Comparison of ENCODE assay signal across 32 cellular contexts in genomic region chr21:33189237-33189636, GRCh38. TPM values are rescaled to one million over a fixed set of nuclear protein-coding genes. Genes with fewer than 3 reads are reported as not detected.
DNase-seq lines count a peak whose midpoint lies in the region; ATAC-seq and TF ChIP-seq lines count a peak whose summit lies in the region.
"Had no signal": no experiment of that assay in that cellular context is flagged by ENCODE, and none has a peak within 500 bp of the region (broad histone marks: within the 10 kb centered on the region; RNA-seq: fewer than 3 reads in every experiment).

No MANE protein-coding gene starts in this region.

- no peaks in the 10 kb centered on the region for H4K20me1 ChIP-seq in OCI-LY3 (ENCODE audit: insufficient read depth, low read length)

- H3K4me1 Mint-ChIP-seq in CD4-positive, CD25-positive, alpha-beta regulatory T cell = peaks cover 18 to 62% (median 39%) of the 10 kb centered on the region in 4 donors
- H3K4me1 Mint-ChIP-seq: neural crest cell had no signal

- H3K4me1 ChIP-seq in CD4-positive, CD25-positive, alpha-beta regulatory T cell (ENCODE audit: control insufficient read depth, insufficient read depth, low read length, poor library complexity, severe bottlenecking) = peaks cover 40% of the 10 kb centered on the region
- H3K4me1 ChIP-seq in OCI-LY3 (ENCODE audit: low read length) = peaks cover 10% of the 10 kb centered on the region
- H3K4me1 ChIP-seq: ascending aorta, colonic mucosa, HAP-1, pancreas had no signal

- H2AFZ ChIP-seq in OCI-LY3 (ENCODE audit: low read depth, low read length) = no peak overlapping the region
- H2AFZ ChIP-seq: hepatocyte had no signal

- peak overlapping the region in 2 of 3 donors; percentile 29 to 70 for H3K27ac Mint-ChIP-seq in CD4-positive, CD25-positive, alpha-beta regulatory T cell
- H3K27ac Mint-ChIP-seq: activated CD8-positive, alpha-beta memory T cell treated with anti-CD3 and anti-CD28 coated beads, Interleukin-2, amount 10 ng/mL, durations not matched to agents 7 days and 5 days; stimulated activated memory B cell treated with anti-CD40 and anti-IgM and Interleukin-4, amounts not matched to agents 10 μg/mL and 1 μg/mL and 100 μg/mL, for 72 hours had no signal

- peak overlapping the region; percentile 6; the same call in 1 of the 2 replicates for H3K4me2 ChIP-seq in OCI-LY3 (ENCODE audit: low read length)
- H3K4me2 ChIP-seq: hepatocyte had no signal

- peaks cover 8% of the 10 kb centered on the region for H3K27me3 Mint-ChIP-seq in CD4-positive, CD25-positive, alpha-beta regulatory T cell

- H3K9me3 ChIP-seq in CD4-positive, CD25-positive, alpha-beta regulatory T cell (ENCODE audit: control insufficient read depth in 2 of 2, low read length in 2 of 2) = no peaks in the 10 kb centered on the region
- H3K9me3 ChIP-seq in OCI-LY3 (ENCODE audit: insufficient read depth, low read length) = no peaks in the 10 kb centered on the region
- H3K9me3 ChIP-seq: ascending aorta, colonic mucosa, pancreas had no signal

- H3K27me3 ChIP-seq in CD4-positive, CD25-positive, alpha-beta regulatory T cell (ENCODE audit: control insufficient read depth, insufficient read depth, low read length) = peaks cover 3% of the 10 kb centered on the region
- peaks cover 34% of the 10 kb centered on the region for H3K27me3 ChIP-seq in OCI-LY3 (ENCODE audit: low read depth, low read length)
- H3K27me3 ChIP-seq: ascending aorta, cardiac muscle cell, colonic mucosa, pancreas had no signal

- no peak for TF ChIP-seq CTCF in OCI-LY3 (IDR thresholded peaks at IDR 0.05; ENCODE audit: low read depth, low read length)

- H3K9ac ChIP-seq in OCI-LY3 (ENCODE audit: low read length) = no peak overlapping the region

- H3K79me2 ChIP-seq in OCI-LY3 (ENCODE audit: low read length) = no peaks in the 10 kb centered on the region
- H3K79me2 ChIP-seq: hepatocyte had no signal

- DNase-seq in DMS79 treated with DMSO at 0.1 percent for 48 hours (lab: John Stamatoyannopoulos, UW) (peak; percentile 8), DMS79 (lab: John Stamatoyannopoulos, UW) (no peak), NCI-H2029 treated with DMSO at 0.1 percent for 48 hours (lab: John Stamatoyannopoulos, UW) (peak; percentile 52), HUDEP-2 (lab: John Stamatoyannopoulos, UW; ENCODE audit: unreplicated experiment in 76 of 76) (no peak), epidermal melanocyte (ENCODE audit: insufficient read length, low spot score) (no peak)
- no peak for DNase-seq in CD4-positive, CD25-positive, alpha-beta regulatory T cell
- DNase-seq: activated CD4-positive, alpha-beta T cell treated with anti-CD3 and anti-CD28 coated beads, Interleukin-2, amount 50 U/mL, for 4 hours; activated CD8-positive, alpha-beta memory T cell treated with anti-CD3 and anti-CD28 coated beads, Interleukin-2, amount 10 ng/mL, durations not matched to agents 7 days and 5 days; activated T-cell treated with anti-CD3 and anti-CD28 coated beads, Interleukin-2, amount 50 U/mL, for 48 hours; colonic mucosa; effector CD4-positive, alpha-beta T cell; left colon; mesenchymal stem cell; MM.1S; NCI-H1436; NCI-H446; NK-92 treated with Interleukin-12 subunit alpha and Interleukin-12 subunit beta, amount 100 ng/mL, for 24 hours; pancreas; retina; T-helper 2 cell had no signal

- peaks cover 0 to 6% (median 0%) of the 10 kb centered on the region in 7 donors for H3K9me3 Mint-ChIP-seq in CD4-positive, CD25-positive, alpha-beta regulatory T cell

- no peaks in the 10 kb centered on the region for H3K36me3 ChIP-seq in CD4-positive, CD25-positive, alpha-beta regulatory T cell (ENCODE audit: control insufficient read depth, insufficient read depth, low read length)
- no peaks in the 10 kb centered on the region for H3K36me3 ChIP-seq in OCI-LY3 (replicated peaks; ENCODE audit: low read depth, low read length)
- H3K36me3 ChIP-seq: ascending aorta, cardiac muscle cell, colonic mucosa, HAP-1, pancreas had no signal

- no peak for ATAC-seq in CD4-positive, CD25-positive, alpha-beta regulatory T cell (ENCODE audit: low read depth in 2 of 2)
- no peak for ATAC-seq in HG02798 (IDR thresholded peaks at IDR 0.05; ENCODE audit: poor library complexity, unreplicated experiment)
- ATAC-seq: activated CD8-positive, alpha-beta memory T cell treated with anti-CD3 and anti-CD28 coated beads, Interleukin-2, amount 10 ng/mL, durations not matched to agents 7 days and 5 days; left colon; Panc1; stimulated activated memory B cell treated with anti-CD40 and anti-IgM and Interleukin-4, amounts not matched to agents 10 μg/mL and 1 μg/mL and 100 μg/mL, for 72 hours had no signal

- no peak overlapping the region for H3K4me3 Mint-ChIP-seq in CD4-positive, CD25-positive, alpha-beta regulatory T cell
- H3K4me3 Mint-ChIP-seq: activated CD8-positive, alpha-beta memory T cell treated with anti-CD3 and anti-CD28 coated beads, Interleukin-2, amount 10 ng/mL, durations not matched to agents 7 days and 5 days; neural crest cell; stimulated activated memory B cell treated with anti-CD40 and anti-IgM and Interleukin-4, amounts not matched to agents 10 μg/mL and 1 μg/mL and 100 μg/mL, for 72 hours had no signal

- no peak overlapping the region for H3K27ac ChIP-seq in CD4-positive, CD25-positive, alpha-beta regulatory T cell (ENCODE audit: insufficient read depth, low read length, poor library complexity, severe bottlenecking)
- no peak overlapping the region for H3K27ac ChIP-seq in OCI-LY3 (ENCODE audit: low read length)
- H3K27ac ChIP-seq: 22Rv1, ascending aorta, cardiac muscle cell, colonic mucosa, epithelial cell of prostate, hepatocyte, pancreas, skin epidermis had no signal

- no peak overlapping the region for H3K4me3 ChIP-seq in CD4-positive, CD25-positive, alpha-beta regulatory T cell (ENCODE audit: low read depth, low read length)
- no peak overlapping the region for H3K4me3 ChIP-seq in OCI-LY3 (ENCODE audit: low read length)
- H3K4me3 ChIP-seq: ascending aorta, cardiac muscle cell, colonic mucosa, HAP-1, hepatocyte, pancreas, skin epidermis had no signal

- no peaks in the 10 kb centered on the region for H3K36me3 Mint-ChIP-seq in CD4-positive, CD25-positive, alpha-beta regulatory T cell
- H3K36me3 Mint-ChIP-seq: stimulated activated memory B cell treated with anti-CD40 and anti-IgM and Interleukin-4, amounts not matched to agents 10 μg/mL and 1 μg/mL and 100 μg/mL, for 72 hours had no signal

RNA-seq across cellular contexts. Expression of gene IFNAR2, which starts 40.5 kb away (rescaled TPM):
- 56.9 TPM for total RNA-seq in CD4-positive, CD25-positive, alpha-beta regulatory T cell
- 100 to 1,000 TPM; 110 to 121 (median 111) TPM for polyA plus RNA-seq in CD4-positive, CD25-positive, alpha-beta regulatory T cell

Comparison
In these comparisons a context has a peak if more than half of its experiments do, and no peak if none do; other contexts are left out.
1. DNase-seq: peak in DMS79 treated with DMSO at 0.1 percent for 48 hours (single experiment) and NCI-H2029 treated with DMSO at 0.1 percent for 48 hours (single experiment); none in DMS79 (single experiment), CD4-positive, CD25-positive, alpha-beta regulatory T cell (0 of 3), HUDEP-2 (0 of 76) and epidermal melanocyte (single experiment).